8 cellular contexts compared by ENCODE assay signal in genomic region chr7:38335490-38336135, GRCh38.
DNase-seq lines count a peak whose midpoint lies in the region; ATAC-seq and TF ChIP-seq lines count a peak whose summit lies in the region.

No MANE protein-coding gene starts in this region.

- TF ChIP-seq CTCF in BJ (IDR thresholded peaks at IDR 0.05; ENCODE audit: insufficient read depth, low read depth, low read length) = peak; percentile 100

- no peaks in the 10 kb centered on the region for H3K27me3 Mint-ChIP-seq in activated CD4-positive, alpha-beta T cell treated with anti-CD3 and anti-CD28 coated beads, Interleukin-2, amount 10 ng/mL, durations not matched to agents 24 days and 14 days

- intact Hi-C loops in activated CD4-positive, alpha-beta T cell treated with anti-CD3 and anti-CD28 coated beads, Interleukin-2, amount 10 ng/mL, durations not matched to agents 24 days and 14 days (cut with micrococcal nuclease) = loop anchor here (1.0 kb wide), 2 partner anchors 120 to 228 kb away; no protein-coding TSS in a partner anchor

- H3K4me3 ChIP-seq in BJ (ENCODE audit: low read depth, low read length) = no peak overlapping the region

- no peaks in the 10 kb centered on the region for H3K36me3 Mint-ChIP-seq in activated CD4-positive, alpha-beta T cell treated with anti-CD3 and anti-CD28 coated beads, Interleukin-2, amount 10 ng/mL, durations not matched to agents 24 days and 14 days (ENCODE audit: low read depth)

- ATAC-seq in GM18907 (IDR thresholded peaks at IDR 0.05; ENCODE audit: unreplicated experiment) (peak; percentile 99), HG03097 (IDR thresholded peaks at IDR 0.05; ENCODE audit: low FRiP score, unreplicated experiment) (peak; percentile 99)

- peak; percentile 25 for DNase-seq in BJ (ENCODE audit: low read depth)
- DNase-seq in NCI-H446 (lab: John Stamatoyannopoulos, UW) = peak; percentile 62 to 81
- DNase-seq in activated CD4-positive, alpha-beta T cell treated with anti-CD3 and anti-CD28 coated beads, Interleukin-2, amount 10 ng/mL, durations not matched to agents 24 days and 14 days = peak; percentile 94
- peak; percentile 91 for DNase-seq in dermis blood vessel endothelial cell
- DNase-seq in medulla oblongata (ENCODE audit: extremely low spot score) = peak; percentile 96
- peak; percentile 70 for DNase-seq in stimulated activated CD8-positive, alpha-beta memory T cell treated with anti-CD3 and anti-CD28 coated beads, Interleukin-12 subunit alpha, Interleukin-12 subunit beta, amount 100 ng/mL, for 4 hours (ENCODE audit: low read depth)

- no peaks in the 10 kb centered on the region for H3K9me3 Mint-ChIP-seq in activated CD4-positive, alpha-beta T cell treated with anti-CD3 and anti-CD28 coated beads, Interleukin-2, amount 10 ng/mL, durations not matched to agents 24 days and 14 days

- peak overlapping the region; percentile 71 for H3K4me3 Mint-ChIP-seq in activated CD4-positive, alpha-beta T cell treated with anti-CD3 and anti-CD28 coated beads, Interleukin-2, amount 10 ng/mL, durations not matched to agents 24 days and 14 days

- H3K27me3 ChIP-seq in BJ (ENCODE audit: control insufficient read depth, insufficient read depth, low read length) = no peaks in the 10 kb centered on the region

- H3K4me1 Mint-ChIP-seq in activated CD4-positive, alpha-beta T cell treated with anti-CD3 and anti-CD28 coated beads, Interleukin-2, amount 10 ng/mL, durations not matched to agents 24 days and 14 days = peaks cover 37% of the 10 kb centered on the region

- POLR2A ChIA-PET in BJ (lab: Charles Lee) = interaction anchor here (0.7 kb wide), 1 partner anchor 14 kb away, joined by 4 read pairs; no protein-coding TSS in a partner anchor

- CTCF ChIA-PET in BJ (lab: Yijun Ruan, JAX) = interaction anchor here (0.6 to 5.3 kb wide), 33 partner anchors 8 to 434 kb away, joined by 3 to 72 read pairs (median 4); no protein-coding TSS in a partner anchor

- H3K36me3 ChIP-seq in BJ (ENCODE audit: control insufficient read depth, insufficient read depth, low read length) = no peaks in the 10 kb centered on the region

- H3K27ac Mint-ChIP-seq in activated CD4-positive, alpha-beta T cell treated with anti-CD3 and anti-CD28 coated beads, Interleukin-2, amount 10 ng/mL, durations not matched to agents 24 days and 14 days = peak overlapping the region; percentile 74

Comparison
In these comparisons a context has a peak if more than half of its experiments do, and no peak if none do; other contexts are left out.
1. DNase-seq: peak in every context shown above with its lines; median percentile 96 in medulla oblongata; 94 in activated CD4-positive, alpha-beta T cell treated with anti-CD3 and anti-CD28 coated beads, Interleukin-2, amount 10 ng/mL, durations not matched to agents 24 days and 14 days; 91 in dermis blood vessel endothelial cell; 72 in NCI-H446; 70 in stimulated activated CD8-positive, alpha-beta memory T cell treated with anti-CD3 and anti-CD28 coated beads, Interleukin-12 subunit alpha, Interleukin-12 subunit beta, amount 100 ng/mL, for 4 hours; 25 in BJ.